In the genomic region with DNA sequence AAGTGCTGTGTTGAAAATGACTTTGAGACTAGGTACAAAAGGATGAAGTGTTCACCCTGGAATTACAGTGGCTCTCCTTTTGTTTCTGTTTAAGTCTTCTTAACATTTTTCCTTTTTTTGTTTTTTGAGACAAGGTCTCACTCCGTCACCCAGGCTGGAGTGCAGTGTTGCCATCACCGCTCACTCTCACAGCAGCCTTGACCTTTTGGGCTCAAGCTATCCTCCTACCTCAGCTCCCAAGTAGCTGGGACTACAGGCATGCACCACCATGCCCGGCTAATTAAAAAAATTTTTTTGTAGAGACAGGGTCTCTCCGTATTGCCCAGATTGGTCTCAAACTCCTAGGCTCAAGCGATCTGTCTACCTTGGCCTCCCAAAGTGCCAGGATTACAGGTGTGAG, we compare ENCODE assay signal across 37 cellular contexts. TPM values are rescaled to one million over a fixed set of nuclear protein-coding genes. Genes with fewer than 3 reads are reported as not detected.
DNase-seq lines count a peak whose midpoint lies in the region; ATAC-seq, FAIRE-seq and TF ChIP-seq lines count a peak whose summit lies in the region.
"Had no signal": no experiment of that assay in that cellular context is flagged by ENCODE, and none has a peak within 500 bp of the region (broad histone marks: within the 10 kb centered on the region; RNA-seq: fewer than 3 reads in every experiment).

No MANE protein-coding gene starts in this region.

- no peaks in the 10 kb centered on the region for H3K4me1 Mint-ChIP-seq in nephron progenitor cell
- no peaks in the 10 kb centered on the region for H3K4me1 Mint-ChIP-seq in mesothelial cell of epicardium
- H3K4me1 Mint-ChIP-seq in activated CD4-positive, alpha-beta T cell treated with anti-CD3 and anti-CD28 coated beads for 36 hours = no peaks in the 10 kb centered on the region
- H3K4me1 Mint-ChIP-seq: B cell had no signal

- no peak for ATAC-seq in K562
- no peak for ATAC-seq in HG03571 (IDR thresholded peaks at IDR 0.05; ENCODE audit: unreplicated experiment)
- ATAC-seq in gastroesophageal sphincter = no peak
- no peak for ATAC-seq in activated CD4-positive, alpha-beta T cell treated with anti-CD3 and anti-CD28 coated beads for 36 hours
- ATAC-seq: A549; CD8-positive, alpha-beta T cell had no signal

- intact Hi-C loops in adrenal gland (cut with DNase I) (no loop called here), K562 (cut with micrococcal nuclease) (no loop called here)
- intact Hi-C loops in activated CD4-positive, alpha-beta T cell treated with anti-CD3 and anti-CD28 coated beads for 36 hours (cut with DNase I, micrococcal nuclease) = no loop called here

- H3K4me3 Mint-ChIP-seq in nephron progenitor cell = no peak overlapping the region
- H3K4me3 Mint-ChIP-seq in mesothelial cell of epicardium = no peak overlapping the region
- no peak overlapping the region for H3K4me3 Mint-ChIP-seq in activated CD4-positive, alpha-beta T cell treated with anti-CD3 and anti-CD28 coated beads for 36 hours
- H3K4me3 Mint-ChIP-seq: B cell; CD14-positive monocyte; CD4-positive, alpha-beta memory T cell; CD4-positive, alpha-beta T cell; CD4-positive, CD25-positive, alpha-beta regulatory T cell; CD8-positive, alpha-beta memory T cell; CD8-positive, alpha-beta T cell had no signal

- TF ChIP-seq EP300 in K562 (IDR thresholded peaks at IDR 0.05; ENCODE audit: low read length) = no peak
- TF ChIP-seq EP300 in gastroesophageal sphincter (IDR thresholded peaks at IDR 0.05) = no peak

- H3K9me3 Mint-ChIP-seq in nephron progenitor cell = no peaks in the 10 kb centered on the region
- no peaks in the 10 kb centered on the region for H3K9me3 Mint-ChIP-seq in mesothelial cell of epicardium
- H3K9me3 Mint-ChIP-seq in activated CD4-positive, alpha-beta T cell treated with anti-CD3 and anti-CD28 coated beads for 36 hours (ENCODE audit: low read depth) = no peaks in the 10 kb centered on the region
- H3K9me3 Mint-ChIP-seq: CD4-positive, alpha-beta memory T cell; CD4-positive, alpha-beta T cell; CD4-positive, CD25-positive, alpha-beta regulatory T cell; CD8-positive, alpha-beta memory T cell; CD8-positive, alpha-beta T cell had no signal

- FAIRE-seq in RCC 7860 (lab: Jason Lieb, UNC) (no peak), K562 (lab: Jason Lieb, UNC) (peak; percentile 23)
- FAIRE-seq: A204.1, A549, D721Med had no signal

- TF ChIP-seq CTCF in adrenal gland (IDR thresholded peaks at IDR 0.05) (no peak), K562 (IDR thresholded peaks at IDR 0.05 in 2 of 3, conservative IDR thresholded peaks at IDR 0.05 in 1 of 3; ENCODE audit: insufficient read depth in 2 of 3, low read depth in 1 of 3, low read length in 3 of 3) (no peak), nephron progenitor cell (IDR thresholded peaks at IDR 0.05) (no peak), mesothelial cell of epicardium (IDR thresholded peaks at IDR 0.05; ENCODE audit: unreplicated experiment) (no peak), gastroesophageal sphincter (IDR thresholded peaks at IDR 0.05) (no peak)

- no peaks in the 10 kb centered on the region for H3K27me3 ChIP-seq in adrenal gland
- no peaks in the 10 kb centered on the region for H3K27me3 ChIP-seq in K562 (ENCODE audit: control insufficient read depth in 2 of 2, insufficient read depth in 2 of 2, low read length in 2 of 2)
- H3K27me3 ChIP-seq in gastroesophageal sphincter = no peaks in the 10 kb centered on the region
- H3K27me3 ChIP-seq: BE2C; BLaER1; BLaER1 treated with 17β-estradiol and CSF1 and Interleukin-3, amounts not matched to agents 10 nM and 100 nM had no signal

- no TSS peak for BruUV-seq in K562 (replicated peaks; lab: Mats Ljungman, UMichigan)

- DNase-seq in RCC 7860 (ENCODE audit: low spot score) (peak; percentile 0), adrenal gland (peak in 5 of 7 donors; percentile 32 to 59 (median 55)), K562 (ENCODE audit: extremely low read depth in 1 of 4, low spot score in 3 of 4) (no peak), nephron progenitor cell (no peak), mesothelial cell of epicardium (ENCODE audit: low spot score in 2 of 2, unreplicated experiment in 2 of 2) (no peak)
- DNase-seq in activated CD4-positive, alpha-beta T cell treated with anti-CD3 and anti-CD28 coated beads for 36 hours = no peak
- DNase-seq: 8988T; ACHN; AML-193; BE2C; C1 segment of cervical spinal cord; Caco-2; Calu3; CD4-positive, alpha-beta memory T cell; CD4-positive, alpha-beta T cell; CD4-positive, CD25-positive, alpha-beta regulatory T cell; CD8-positive, alpha-beta memory T cell; CD8-positive, alpha-beta T cell; COR-L47; DMS 273 treated with DMSO at 0.1 percent for 48 hours; DMS153; DMS53; DMS79; DMS79 treated with DMSO at 0.1 percent for 48 hours; DND-41; EL had no signal

- no peaks in the 10 kb centered on the region for H3K79me2 ChIP-seq in K562 (ENCODE audit: control insufficient read depth, insufficient read depth, low read length)

- TF ChIP-seq POLR2A in adrenal gland (IDR thresholded peaks at IDR 0.05) (no peak), K562 (conservative IDR thresholded peaks at IDR 0.05) (no peak), gastroesophageal sphincter (IDR thresholded peaks at IDR 0.05) (no peak)

- no peak overlapping the region for H3K9ac ChIP-seq in K562 (ENCODE audit: insufficient read depth in 1 of 2, low read depth in 2 of 2, low read length in 2 of 2)
- H3K9ac ChIP-seq: BLaER1; BLaER1 treated with 17β-estradiol and CSF1 and Interleukin-3, amounts not matched to agents 10 nM and 100 nM had no signal

- H3K27ac ChIP-seq in adrenal gland (peak overlapping the region in 3 of 5 donors; percentile 1 to 53 (median 10)), K562 (ENCODE audit: extremely low read depth, low read depth, low read length) (no peak overlapping the region), gastroesophageal sphincter (no peak overlapping the region)
- H3K27ac ChIP-seq: 22Rv1; A549; BLaER1; BLaER1 treated with 17β-estradiol and CSF1 and Interleukin-3, amounts not matched to agents 10 nM and 100 nM; C4-2B had no signal

- H2AFZ ChIP-seq in K562 (ENCODE audit: low read depth, low read length) = no peak overlapping the region

- H3K9me3 ChIP-seq in adrenal gland (replicated peaks in 1 of 3) (no peaks in the 10 kb centered on the region), K562 (replicated peaks; ENCODE audit: control insufficient read depth, insufficient read depth, low read depth, low read length) (no peaks in the 10 kb centered on the region), gastroesophageal sphincter (no peaks in the 10 kb centered on the region)
- H3K9me3 ChIP-seq: A549; BE2C; BLaER1; BLaER1 treated with 17β-estradiol and CSF1 and Interleukin-3, amounts not matched to agents 10 nM and 100 nM; Caco-2 had no signal

- no peaks in the 10 kb centered on the region for H3K9me1 ChIP-seq in K562 (ENCODE audit: control insufficient read depth, insufficient read depth, low read length)

- H3K4me3 ChIP-seq in adrenal gland = no peak overlapping the region
- no peak overlapping the region for H3K4me3 ChIP-seq in K562
- no peak overlapping the region for H3K4me3 ChIP-seq in gastroesophageal sphincter
- H3K4me3 ChIP-seq: A549; BLaER1; BLaER1 treated with 17β-estradiol and CSF1 and Interleukin-3, amounts not matched to agents 10 nM and 100 nM had no signal

- H4K20me1 ChIP-seq in K562 (replicated peaks; ENCODE audit: control insufficient read depth, insufficient read depth, low read length) = no peaks in the 10 kb centered on the region

- 59 to 69% (median 68%) methylated on average over 5 of the region's 5 CpGs for WGBS in adrenal gland, 4 donors
- 81% methylated on average over 5 of the region's 5 CpGs for WGBS in K562 (ENCODE audit: insufficient coverage, low coverage, missing lambda C conversion rate)
- WGBS in gastroesophageal sphincter (ENCODE audit: low coverage in 1 of 2), 2 donors = 93 to 100% methylated on average over 3 to 5 of the region's 5 CpGs

- H3K27ac Mint-ChIP-seq in nephron progenitor cell = peak overlapping the region; percentile 48
- no peak overlapping the region for H3K27ac Mint-ChIP-seq in mesothelial cell of epicardium
- no peak overlapping the region for H3K27ac Mint-ChIP-seq in activated CD4-positive, alpha-beta T cell treated with anti-CD3 and anti-CD28 coated beads for 36 hours
- H3K27ac Mint-ChIP-seq: B cell; CD4-positive, alpha-beta memory T cell; CD4-positive, alpha-beta T cell; CD4-positive, CD25-positive, alpha-beta regulatory T cell; CD8-positive, alpha-beta memory T cell; CD8-positive, alpha-beta T cell had no signal

- H3K27me3 Mint-ChIP-seq in nephron progenitor cell (ENCODE audit: low read depth, poor library complexity) = no peaks in the 10 kb centered on the region
- H3K27me3 Mint-ChIP-seq in mesothelial cell of epicardium (ENCODE audit: low read depth) = no peaks in the 10 kb centered on the region
- no peaks in the 10 kb centered on the region for H3K27me3 Mint-ChIP-seq in activated CD4-positive, alpha-beta T cell treated with anti-CD3 and anti-CD28 coated beads for 36 hours
- H3K27me3 Mint-ChIP-seq: B cell; CD4-positive, alpha-beta memory T cell; CD4-positive, alpha-beta T cell; CD4-positive, CD25-positive, alpha-beta regulatory T cell; CD8-positive, alpha-beta memory T cell had no signal

- no peak overlapping the region for H3K4me2 ChIP-seq in K562 (ENCODE audit: insufficient read depth, low read length)
- H3K4me2 ChIP-seq: A549; BLaER1; BLaER1 treated with 17β-estradiol and CSF1 and Interleukin-3, amounts not matched to agents 10 nM and 100 nM had no signal

- CTCF ChIA-PET in K562 (lab: Yijun Ruan, JAX; ENCODE audit: low intra/inter-chr PET ratio) = no interaction called here
- CTCF ChIA-PET in activated CD4-positive, alpha-beta T cell treated with anti-CD3 and anti-CD28 coated beads for 36 hours (lab: Charles Lee) = interaction anchor here (1.6 kb wide), 1 partner anchor 107 kb away, joined by 5 read pairs; no protein-coding TSS in a partner anchor

- TF ChIP-seq RAD21 in K562 (CRISPR knock-in tag; conservative IDR thresholded peaks at IDR 0.05 in 1 of 2, IDR thresholded peaks at IDR 0.05 in 1 of 2) = no peak

- POLR2A ChIA-PET in K562 (lab: Yijun Ruan, JAX) = no interaction called here
- POLR2A ChIA-PET in activated CD4-positive, alpha-beta T cell treated with anti-CD3 and anti-CD28 coated beads for 36 hours (lab: Charles Lee) = no interaction called here

- H3K36me3 ChIP-seq in adrenal gland (replicated peaks in 1 of 2) = no peaks in the 10 kb centered on the region
- no peaks in the 10 kb centered on the region for H3K36me3 ChIP-seq in K562 (ENCODE audit: control insufficient read depth, insufficient read depth, low read length)
- no peaks in the 10 kb centered on the region for H3K36me3 ChIP-seq in gastroesophageal sphincter
- H3K36me3 ChIP-seq: BE2C had no signal

- H3K36me3 Mint-ChIP-seq in nephron progenitor cell (ENCODE audit: low read depth) (peaks cover 10% of the 10 kb centered on the region), mesothelial cell of epicardium (no peaks in the 10 kb centered on the region)
- H3K36me3 Mint-ChIP-seq in activated CD4-positive, alpha-beta T cell treated with anti-CD3 and anti-CD28 coated beads for 36 hours (ENCODE audit: low read depth) = peaks cover 4% of the 10 kb centered on the region
- H3K36me3 Mint-ChIP-seq: CD4-positive, CD25-positive, alpha-beta regulatory T cell had no signal

- H3K4me1 ChIP-seq in adrenal gland (replicated peaks in 1 of 2) (peaks cover 14 to 21% of the 10 kb centered on the region in 2 donors), K562 (replicated peaks in 1 of 2; ENCODE audit: control insufficient read depth in 2 of 2, insufficient read depth in 2 of 2, low read length in 2 of 2) (no peaks in the 10 kb centered on the region; a peak in 1 of 5 replicates), gastroesophageal sphincter (peaks cover 0 to 12% (median 0%) of the 10 kb centered on the region in 3 donors)
- H3K4me1 ChIP-seq: BE2C, BLaER1, Caco-2 had no signal

- in situ Hi-C loops in K562 (cut with MboI) = no loop called here

RNA-seq across cellular contexts. Expression of a gene that starts 20.1 kb away (rescaled TPM):
- 10 to 100 TPM; 30.0 to 79.5 (median 58.6) TPM for total RNA-seq in adrenal gland
- polyA plus RNA-seq in adrenal gland = 10 to 100 TPM in 2 of 3 donors, 1 to 10 TPM in 1; 4.1 to 41.4 (median 16.1) TPM
- 35.9 and 86.9 TPM in 2 replicates for total RNA-seq in K562 (2011; cell fraction: chromatin; rRNA removed; ENCODE audit: low replicate concordance)
- 9.8 and 11.2 TPM in 2 replicates for total RNA-seq in K562 (2011; cell fraction: nucleolus; rRNA removed)
- 26.0 and 26.7 TPM in 2 replicates for total RNA-seq in K562 (2011; cell fraction: nucleoplasm; rRNA removed)
- total RNA-seq in K562 (2014; rRNA removed) = 3.3 and 4.8 TPM in 2 replicates
- 6.3 and 8.3 TPM in 2 replicates for total RNA-seq in K562 (2014; rRNA removed; fragmentation: Illumina TruSeq; extraction: Trizol)
- total RNA-seq in K562 (2015; rRNA removed; fragmentation: Illumina TruSeq; extraction: Trizol) = 5.8 and 7.1 TPM in 2 replicates
- 10.9 and 11.8 TPM in 2 replicates for total RNA-seq in K562 (2021)
- 2.6 and 2.7 TPM in 2 replicates for polyA plus RNA-seq in K562 (2011; rRNA removed)
- polyA plus RNA-seq in K562 (2011; cell fraction: cytosol; rRNA removed) = 2.0 and 2.8 TPM in 2 replicates
- 8.0 and 9.7 TPM in 2 replicates for polyA plus RNA-seq in K562 (2011; cell fraction: nucleus; rRNA removed)
- polyA plus RNA-seq in K562 (2012) = 3.7 and 4.3 TPM in 2 replicates
- polyA plus RNA-seq in K562 (2014; fragmentation: Illumina TruSeq; extraction: Trizol) = 5.4 and 6.1 TPM in 2 replicates
- 1 to 10 TPM in 1 of 2 experiments, under 1 TPM in 1; 0.74 to 1.4 TPM for polyA plus RNA-seq in K562 (2014; fragmentation: Nextera tagmentation; extraction: Ambion mirVana)
- polyA plus RNA-seq in K562 (2014; rRNA removed) = 2.5 and 3.2 TPM in 2 replicates
- 20.2 and 24.2 TPM in 2 replicates for polyA minus RNA-seq in K562 (2011; rRNA and poly(A)+ RNA removed)
- polyA minus RNA-seq in K562 (2011; cell fraction: cytosol; rRNA and poly(A)+ RNA removed) = 8.2 and 9.1 TPM in 2 replicates
- polyA minus RNA-seq in K562 (2011; cell fraction: nucleus; rRNA and poly(A)+ RNA removed) = 11.0 and 16.6 TPM in 2 replicates
- total RNA-seq in mesothelial cell of epicardium = 65.6 to 69.0 TPM (median 66.1 TPM) in 3 replicates
- 10 to 100 TPM; 38.3 to 80.2 (median 58.4) TPM for total RNA-seq in gastroesophageal sphincter
- total RNA-seq in activated CD4-positive, alpha-beta T cell treated with anti-CD3 and anti-CD28 coated beads for 36 hours = 10 to 100 TPM; 24.7 to 31.9 TPM

Comparison
In these comparisons a context has a peak if more than half of its experiments do, and no peak if none do; other contexts are left out.
1. DNase-seq: peak in RCC 7860 (single experiment) and adrenal gland (5 of 7); none in K562 (0 of 4), nephron progenitor cell (single experiment), mesothelial cell of epicardium (0 of 2) and activated CD4-positive, alpha-beta T cell treated with anti-CD3 and anti-CD28 coated beads for 36 hours (single experiment).
2. H3K27ac ChIP-seq: peak in adrenal gland (3 of 5); none in K562 (single experiment) and gastroesophageal sphincter (0 of 4).